ENCODE assay signal across 1 cellular context in the genomic region with DNA sequence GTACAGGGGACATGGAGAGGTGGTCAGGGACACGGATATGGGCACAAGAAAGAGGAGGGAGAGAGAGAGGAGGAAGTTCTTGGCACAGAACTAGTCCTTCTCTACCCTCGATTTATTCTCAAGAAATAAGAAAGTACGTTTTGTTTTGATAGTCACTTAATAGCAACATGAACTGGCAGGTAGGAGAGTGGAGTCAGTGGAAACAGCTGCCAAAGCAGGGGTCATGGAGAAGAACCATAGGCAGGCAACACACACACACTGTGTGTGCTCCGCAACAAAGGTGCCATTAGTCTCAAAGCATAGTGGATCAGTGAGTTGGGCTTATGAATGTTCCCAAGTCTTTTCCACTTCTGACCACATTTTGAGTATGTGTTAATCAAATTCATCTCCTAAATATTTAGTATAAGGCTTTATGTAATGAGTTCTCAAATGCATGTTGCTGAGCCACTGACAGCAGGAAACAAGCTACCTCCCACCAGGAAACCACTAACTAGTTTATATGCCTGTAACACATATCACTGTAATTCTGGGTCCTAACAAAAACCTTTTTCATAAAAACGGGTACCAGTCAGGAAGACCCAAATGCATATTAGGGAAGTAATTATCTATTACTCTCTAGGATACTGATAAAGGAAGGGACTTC.
TF ChIP-seq lines count a peak whose summit lies in the region.

No MANE protein-coding gene starts in this region.

TF ChIP-seq in GM23338, 12 proteins besides CTCF, POLR2A, EP300 and RAD21:
- TF ChIP-seq, protein P1, sequence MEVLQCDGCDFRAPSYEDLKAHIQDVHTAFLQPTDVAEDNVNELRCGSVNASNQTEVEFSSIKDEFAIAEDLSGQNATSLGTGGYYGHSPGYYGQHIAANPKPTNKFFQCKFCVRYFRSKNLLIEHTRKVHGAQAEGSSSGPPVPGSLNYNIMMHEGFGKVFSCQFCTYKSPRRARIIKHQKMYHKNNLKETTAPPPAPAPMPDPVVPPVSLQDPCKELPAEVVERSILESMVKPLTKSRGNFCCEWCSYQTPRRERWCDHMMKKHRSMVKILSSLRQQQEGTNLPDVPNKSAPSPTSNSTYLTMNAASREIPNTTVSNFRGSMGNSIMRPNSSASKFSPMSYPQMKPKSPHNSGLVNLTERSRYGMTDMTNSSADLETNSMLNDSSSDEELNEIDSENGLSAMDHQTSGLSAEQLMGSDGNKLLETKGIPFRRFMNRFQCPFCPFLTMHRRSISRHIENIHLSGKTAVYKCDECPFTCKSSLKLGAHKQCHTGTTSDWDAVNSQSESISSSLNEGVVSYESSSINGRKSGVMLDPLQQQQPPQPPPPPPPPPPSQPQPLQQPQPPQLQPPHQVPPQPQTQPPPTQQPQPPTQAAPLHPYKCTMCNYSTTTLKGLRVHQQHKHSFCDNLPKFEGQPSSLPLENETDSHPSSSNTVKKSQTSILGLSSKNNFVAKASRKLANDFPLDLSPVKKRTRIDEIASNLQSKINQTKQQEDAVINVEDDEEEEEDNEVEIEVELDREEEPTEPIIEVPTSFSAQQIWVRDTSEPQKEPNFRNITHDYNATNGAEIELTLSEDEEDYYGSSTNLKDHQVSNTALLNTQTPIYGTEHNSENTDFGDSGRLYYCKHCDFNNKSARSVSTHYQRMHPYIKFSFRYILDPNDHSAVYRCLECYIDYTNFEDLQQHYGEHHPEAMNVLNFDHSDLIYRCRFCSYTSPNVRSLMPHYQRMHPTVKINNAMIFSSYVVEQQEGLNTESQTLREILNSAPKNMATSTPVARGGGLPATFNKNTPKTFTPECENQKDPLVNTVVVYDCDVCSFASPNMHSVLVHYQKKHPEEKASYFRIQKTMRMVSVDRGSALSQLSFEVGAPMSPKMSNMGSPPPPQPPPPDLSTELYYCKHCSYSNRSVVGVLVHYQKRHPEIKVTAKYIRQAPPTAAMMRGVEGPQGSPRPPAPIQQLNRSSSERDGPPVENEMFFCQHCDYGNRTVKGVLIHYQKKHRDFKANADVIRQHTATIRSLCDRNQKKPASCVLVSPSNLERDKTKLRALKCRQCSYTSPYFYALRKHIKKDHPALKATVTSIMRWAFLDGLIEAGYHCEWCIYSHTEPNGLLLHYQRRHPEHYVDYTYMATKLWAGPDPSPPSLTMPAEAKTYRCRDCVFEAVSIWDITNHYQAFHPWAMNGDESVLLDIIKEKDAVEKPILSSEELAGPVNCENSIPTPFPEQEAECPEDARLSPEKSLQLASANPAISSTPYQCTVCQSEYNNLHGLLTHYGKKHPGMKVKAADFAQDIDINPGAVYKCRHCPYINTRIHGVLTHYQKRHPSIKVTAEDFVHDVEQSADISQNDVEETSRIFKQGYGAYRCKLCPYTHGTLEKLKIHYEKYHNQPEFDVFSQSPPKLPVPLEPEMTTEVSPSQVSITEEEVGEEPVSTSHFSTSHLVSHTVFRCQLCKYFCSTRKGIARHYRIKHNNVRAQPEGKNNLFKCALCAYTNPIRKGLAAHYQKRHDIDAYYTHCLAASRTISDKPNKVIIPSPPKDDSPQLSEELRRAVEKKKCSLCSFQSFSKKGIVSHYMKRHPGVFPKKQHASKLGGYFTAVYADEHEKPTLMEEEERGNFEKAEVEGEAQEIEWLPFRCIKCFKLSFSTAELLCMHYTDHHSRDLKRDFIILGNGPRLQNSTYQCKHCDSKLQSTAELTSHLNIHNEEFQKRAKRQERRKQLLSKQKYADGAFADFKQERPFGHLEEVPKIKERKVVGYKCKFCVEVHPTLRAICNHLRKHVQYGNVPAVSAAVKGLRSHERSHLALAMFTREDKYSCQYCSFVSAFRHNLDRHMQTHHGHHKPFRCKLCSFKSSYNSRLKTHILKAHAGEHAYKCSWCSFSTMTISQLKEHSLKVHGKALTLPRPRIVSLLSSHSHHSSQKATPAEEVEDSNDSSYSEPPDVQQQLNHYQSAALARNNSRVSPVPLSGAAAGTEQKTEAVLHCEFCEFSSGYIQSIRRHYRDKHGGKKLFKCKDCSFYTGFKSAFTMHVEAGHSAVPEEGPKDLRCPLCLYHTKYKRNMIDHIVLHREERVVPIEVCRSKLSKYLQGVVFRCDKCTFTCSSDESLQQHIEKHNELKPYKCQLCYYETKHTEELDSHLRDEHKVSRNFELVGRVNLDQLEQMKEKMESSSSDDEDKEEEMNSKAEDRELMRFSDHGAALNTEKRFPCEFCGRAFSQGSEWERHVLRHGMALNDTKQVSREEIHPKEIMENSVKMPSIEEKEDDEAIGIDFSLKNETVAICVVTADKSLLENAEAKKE (CRISPR knock-in tag; IDR thresholded peaks at IDR 0.05): no peak
- TF ChIP-seq POLR2AphosphoS5 (IDR thresholded peaks at IDR 0.05; ENCODE audit: low read depth) (no peak), EZH2 (IDR thresholded peaks at IDR 0.05; ENCODE audit: low read depth, unreplicated experiment) (no peak), NANOG (IDR thresholded peaks at IDR 0.05; ENCODE audit: borderline replicate concordance) (no peak), EZH2phosphoT487 (IDR thresholded peaks at IDR 0.05; ENCODE audit: unreplicated experiment) (no peak), ZNF114 (CRISPR knock-in tag; IDR thresholded peaks at IDR 0.05) (no peak), STAT1 (IDR thresholded peaks at IDR 0.05; ENCODE audit: unreplicated experiment) (no peak), JUNB (IDR thresholded peaks at IDR 0.05; ENCODE audit: unreplicated experiment) (no peak), ZNF331 (CRISPR knock-in tag; IDR thresholded peaks at IDR 0.05; ENCODE audit: low read depth) (no peak), CREB1 (CRISPR knock-in tag; IDR thresholded peaks at IDR 0.05; ENCODE audit: low read depth) (no peak)
- TF ChIP-seq, protein P2, sequence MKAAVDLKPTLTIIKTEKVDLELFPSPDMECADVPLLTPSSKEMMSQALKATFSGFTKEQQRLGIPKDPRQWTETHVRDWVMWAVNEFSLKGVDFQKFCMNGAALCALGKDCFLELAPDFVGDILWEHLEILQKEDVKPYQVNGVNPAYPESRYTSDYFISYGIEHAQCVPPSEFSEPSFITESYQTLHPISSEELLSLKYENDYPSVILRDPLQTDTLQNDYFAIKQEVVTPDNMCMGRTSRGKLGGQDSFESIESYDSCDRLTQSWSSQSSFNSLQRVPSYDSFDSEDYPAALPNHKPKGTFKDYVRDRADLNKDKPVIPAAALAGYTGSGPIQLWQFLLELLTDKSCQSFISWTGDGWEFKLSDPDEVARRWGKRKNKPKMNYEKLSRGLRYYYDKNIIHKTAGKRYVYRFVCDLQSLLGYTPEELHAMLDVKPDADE (IDR thresholded peaks at IDR 0.05): no peak
- TF ChIP-seq, protein P3, sequence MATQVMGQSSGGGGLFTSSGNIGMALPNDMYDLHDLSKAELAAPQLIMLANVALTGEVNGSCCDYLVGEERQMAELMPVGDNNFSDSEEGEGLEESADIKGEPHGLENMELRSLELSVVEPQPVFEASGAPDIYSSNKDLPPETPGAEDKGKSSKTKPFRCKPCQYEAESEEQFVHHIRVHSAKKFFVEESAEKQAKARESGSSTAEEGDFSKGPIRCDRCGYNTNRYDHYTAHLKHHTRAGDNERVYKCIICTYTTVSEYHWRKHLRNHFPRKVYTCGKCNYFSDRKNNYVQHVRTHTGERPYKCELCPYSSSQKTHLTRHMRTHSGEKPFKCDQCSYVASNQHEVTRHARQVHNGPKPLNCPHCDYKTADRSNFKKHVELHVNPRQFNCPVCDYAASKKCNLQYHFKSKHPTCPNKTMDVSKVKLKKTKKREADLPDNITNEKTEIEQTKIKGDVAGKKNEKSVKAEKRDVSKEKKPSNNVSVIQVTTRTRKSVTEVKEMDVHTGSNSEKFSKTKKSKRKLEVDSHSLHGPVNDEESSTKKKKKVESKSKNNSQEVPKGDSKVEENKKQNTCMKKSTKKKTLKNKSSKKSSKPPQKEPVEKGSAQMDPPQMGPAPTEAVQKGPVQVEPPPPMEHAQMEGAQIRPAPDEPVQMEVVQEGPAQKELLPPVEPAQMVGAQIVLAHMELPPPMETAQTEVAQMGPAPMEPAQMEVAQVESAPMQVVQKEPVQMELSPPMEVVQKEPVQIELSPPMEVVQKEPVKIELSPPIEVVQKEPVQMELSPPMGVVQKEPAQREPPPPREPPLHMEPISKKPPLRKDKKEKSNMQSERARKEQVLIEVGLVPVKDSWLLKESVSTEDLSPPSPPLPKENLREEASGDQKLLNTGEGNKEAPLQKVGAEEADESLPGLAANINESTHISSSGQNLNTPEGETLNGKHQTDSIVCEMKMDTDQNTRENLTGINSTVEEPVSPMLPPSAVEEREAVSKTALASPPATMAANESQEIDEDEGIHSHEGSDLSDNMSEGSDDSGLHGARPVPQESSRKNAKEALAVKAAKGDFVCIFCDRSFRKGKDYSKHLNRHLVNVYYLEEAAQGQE (IDR thresholded peaks at IDR 0.05; ENCODE audit: unreplicated experiment): no peak
TF ChIP-seq in GM23338: peak in this region for 0.
